2 cellular contexts compared by ENCODE assay signal in genomic region chr3:179652467-179653105, GRCh38.
TF ChIP-seq lines count a peak whose summit lies in the region.

TSS of gene USP13 (plus strand) at chr3:179653040. CDS start at chr3:179653226, 186 bp downstream.

TF ChIP-seq in IMR-90, 13 proteins besides CTCF, POLR2A, EP300 and RAD21 (continued from another document):
- no peak for TF ChIP-seq USF2 (IDR thresholded peaks at IDR 0.05; ENCODE audit: low read depth, low read length)

TF ChIP-seq in neural cell, 6 proteins besides CTCF, POLR2A, EP300 and RAD21 (continued from another document):
- TF ChIP-seq REST (IDR thresholded peaks at IDR 0.05; ENCODE audit: borderline replicate concordance) = no peak
